In the genomic region with DNA sequence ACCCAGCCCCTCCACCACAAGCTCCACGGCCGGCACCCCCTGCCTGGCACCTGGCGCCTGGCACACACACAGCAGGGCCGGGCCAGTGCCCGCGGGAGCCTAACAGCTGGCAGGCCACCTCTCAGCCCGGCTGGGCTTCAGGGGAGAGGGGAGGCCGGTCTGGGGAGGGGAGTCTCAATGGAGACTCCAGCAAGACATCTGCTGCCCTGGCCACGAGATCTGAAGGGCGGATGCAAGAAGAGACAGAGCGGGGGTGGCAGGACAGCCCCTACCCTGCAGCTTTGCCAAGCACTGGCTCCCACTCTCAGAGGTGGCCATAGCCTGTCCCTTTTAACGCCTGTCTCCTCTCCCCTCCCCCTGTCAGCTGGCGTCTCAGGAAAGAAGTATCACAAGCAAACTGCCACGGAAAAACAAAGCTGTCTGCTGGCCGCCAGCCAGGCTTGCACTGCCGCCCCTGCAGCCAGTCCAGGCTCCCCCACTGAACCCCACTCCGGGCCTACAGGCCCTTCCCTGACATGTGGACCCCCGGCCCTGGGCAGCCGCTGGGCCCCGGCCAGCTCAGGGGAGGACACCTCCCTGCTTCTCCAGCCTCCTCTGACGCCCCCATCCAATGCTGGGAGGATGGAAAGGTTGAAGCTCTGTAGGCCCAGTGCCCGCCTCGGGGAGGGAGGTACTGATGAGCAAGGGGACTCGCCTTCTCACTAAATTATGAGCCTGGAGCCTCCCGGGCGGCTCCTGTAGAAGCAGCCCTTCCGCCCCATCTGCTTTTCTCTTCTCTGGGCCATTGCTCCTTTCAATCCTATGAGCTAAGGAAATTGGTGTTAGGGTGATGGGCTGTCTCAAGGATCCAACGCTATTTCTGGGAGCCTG, we compare ENCODE assay signal across 1 cellular context.
TF ChIP-seq lines count a peak whose summit lies in the region.

No MANE protein-coding gene starts in this region.

TF ChIP-seq in SK-N-SH, 30 proteins besides CTCF, POLR2A, EP300 and RAD21 (continued from another document):
- TF ChIP-seq, protein P1, sequence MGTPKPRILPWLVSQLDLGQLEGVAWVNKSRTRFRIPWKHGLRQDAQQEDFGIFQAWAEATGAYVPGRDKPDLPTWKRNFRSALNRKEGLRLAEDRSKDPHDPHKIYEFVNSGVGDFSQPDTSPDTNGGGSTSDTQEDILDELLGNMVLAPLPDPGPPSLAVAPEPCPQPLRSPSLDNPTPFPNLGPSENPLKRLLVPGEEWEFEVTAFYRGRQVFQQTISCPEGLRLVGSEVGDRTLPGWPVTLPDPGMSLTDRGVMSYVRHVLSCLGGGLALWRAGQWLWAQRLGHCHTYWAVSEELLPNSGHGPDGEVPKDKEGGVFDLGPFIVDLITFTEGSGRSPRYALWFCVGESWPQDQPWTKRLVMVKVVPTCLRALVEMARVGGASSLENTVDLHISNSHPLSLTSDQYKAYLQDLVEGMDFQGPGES (IDR thresholded peaks at IDR 0.05; ENCODE audit: low read depth, low read length), result no peak
- TF ChIP-seq TCF12 (IDR thresholded peaks at IDR 0.05) (no peak), FOXJ3 (CRISPR knock-in tag; IDR thresholded peaks at IDR 0.05) (0 out of 2 replicates have a peak, but pooled peaks have one; percentile 19), TEAD4 (IDR thresholded peaks at IDR 0.05; ENCODE audit: borderline replicate concordance, insufficient read depth) (no peak), GATA2 (CRISPR knock-in tag; IDR thresholded peaks at IDR 0.05) (no peak), RCOR1 (IDR thresholded peaks at IDR 0.05; ENCODE audit: low read length) (no peak), FOXM1 (IDR thresholded peaks at IDR 0.05; ENCODE audit: low read depth) (no peak), POLR2AphosphoS5 (IDR thresholded peaks at IDR 0.05; ENCODE audit: low read depth, low read length) (no peak), SIN3A (IDR thresholded peaks at IDR 0.05; ENCODE audit: borderline replicate concordance, low read depth, low read length) (no peak), MXI1 (IDR thresholded peaks at IDR 0.05; ENCODE audit: low read depth, low read length) (no peak), NFIC (IDR thresholded peaks at IDR 0.05; ENCODE audit: borderline replicate concordance) (peak; percentile 40), CHD2 (IDR thresholded peaks at IDR 0.05; ENCODE audit: low read length, partially characterized antibody) (peak; percentile 49)
- TF ChIP-seq, protein P2, sequence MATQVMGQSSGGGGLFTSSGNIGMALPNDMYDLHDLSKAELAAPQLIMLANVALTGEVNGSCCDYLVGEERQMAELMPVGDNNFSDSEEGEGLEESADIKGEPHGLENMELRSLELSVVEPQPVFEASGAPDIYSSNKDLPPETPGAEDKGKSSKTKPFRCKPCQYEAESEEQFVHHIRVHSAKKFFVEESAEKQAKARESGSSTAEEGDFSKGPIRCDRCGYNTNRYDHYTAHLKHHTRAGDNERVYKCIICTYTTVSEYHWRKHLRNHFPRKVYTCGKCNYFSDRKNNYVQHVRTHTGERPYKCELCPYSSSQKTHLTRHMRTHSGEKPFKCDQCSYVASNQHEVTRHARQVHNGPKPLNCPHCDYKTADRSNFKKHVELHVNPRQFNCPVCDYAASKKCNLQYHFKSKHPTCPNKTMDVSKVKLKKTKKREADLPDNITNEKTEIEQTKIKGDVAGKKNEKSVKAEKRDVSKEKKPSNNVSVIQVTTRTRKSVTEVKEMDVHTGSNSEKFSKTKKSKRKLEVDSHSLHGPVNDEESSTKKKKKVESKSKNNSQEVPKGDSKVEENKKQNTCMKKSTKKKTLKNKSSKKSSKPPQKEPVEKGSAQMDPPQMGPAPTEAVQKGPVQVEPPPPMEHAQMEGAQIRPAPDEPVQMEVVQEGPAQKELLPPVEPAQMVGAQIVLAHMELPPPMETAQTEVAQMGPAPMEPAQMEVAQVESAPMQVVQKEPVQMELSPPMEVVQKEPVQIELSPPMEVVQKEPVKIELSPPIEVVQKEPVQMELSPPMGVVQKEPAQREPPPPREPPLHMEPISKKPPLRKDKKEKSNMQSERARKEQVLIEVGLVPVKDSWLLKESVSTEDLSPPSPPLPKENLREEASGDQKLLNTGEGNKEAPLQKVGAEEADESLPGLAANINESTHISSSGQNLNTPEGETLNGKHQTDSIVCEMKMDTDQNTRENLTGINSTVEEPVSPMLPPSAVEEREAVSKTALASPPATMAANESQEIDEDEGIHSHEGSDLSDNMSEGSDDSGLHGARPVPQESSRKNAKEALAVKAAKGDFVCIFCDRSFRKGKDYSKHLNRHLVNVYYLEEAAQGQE (IDR thresholded peaks at IDR 0.05; ENCODE audit: low read depth, low read length), result no peak
- TF ChIP-seq, protein P3, sequence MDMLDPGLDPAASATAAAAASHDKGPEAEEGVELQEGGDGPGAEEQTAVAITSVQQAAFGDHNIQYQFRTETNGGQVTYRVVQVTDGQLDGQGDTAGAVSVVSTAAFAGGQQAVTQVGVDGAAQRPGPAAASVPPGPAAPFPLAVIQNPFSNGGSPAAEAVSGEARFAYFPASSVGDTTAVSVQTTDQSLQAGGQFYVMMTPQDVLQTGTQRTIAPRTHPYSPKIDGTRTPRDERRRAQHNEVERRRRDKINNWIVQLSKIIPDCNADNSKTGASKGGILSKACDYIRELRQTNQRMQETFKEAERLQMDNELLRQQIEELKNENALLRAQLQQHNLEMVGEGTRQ (IDR thresholded peaks at IDR 0.05; ENCODE audit: borderline replicate concordance, low read depth, low read length), result no peak
- TF ChIP-seq, protein P4, sequence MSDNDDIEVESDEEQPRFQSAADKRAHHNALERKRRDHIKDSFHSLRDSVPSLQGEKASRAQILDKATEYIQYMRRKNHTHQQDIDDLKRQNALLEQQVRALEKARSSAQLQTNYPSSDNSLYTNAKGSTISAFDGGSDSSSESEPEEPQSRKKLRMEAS (IDR thresholded peaks at IDR 0.05; ENCODE audit: low read depth), result no peak
- TF ChIP-seq, protein P5, sequence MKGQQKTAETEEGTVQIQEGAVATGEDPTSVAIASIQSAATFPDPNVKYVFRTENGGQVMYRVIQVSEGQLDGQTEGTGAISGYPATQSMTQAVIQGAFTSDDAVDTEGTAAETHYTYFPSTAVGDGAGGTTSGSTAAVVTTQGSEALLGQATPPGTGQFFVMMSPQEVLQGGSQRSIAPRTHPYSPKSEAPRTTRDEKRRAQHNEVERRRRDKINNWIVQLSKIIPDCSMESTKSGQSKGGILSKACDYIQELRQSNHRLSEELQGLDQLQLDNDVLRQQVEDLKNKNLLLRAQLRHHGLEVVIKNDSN (IDR thresholded peaks at IDR 0.05; ENCODE audit: borderline replicate concordance, low read depth), result no peak
